In genomic region chr1:150236614-150236934, GRCh38 we compare ENCODE assay signal across 9 cellular contexts. TPM values are rescaled to one million over a fixed set of nuclear protein-coding genes. Genes with fewer than 3 reads are reported as not detected.
DNase-seq lines count a peak whose midpoint lies in the region; ATAC-seq and TF ChIP-seq lines count a peak whose summit lies in the region.
"Had no signal": no experiment of that assay in that cellular context is flagged by ENCODE, and none has a peak within 500 bp of the region (broad histone marks: within the 10 kb centered on the region; RNA-seq: fewer than 3 reads in every experiment).

No MANE protein-coding gene starts in this region.

- H3K9me3 ChIP-seq in left ventricle myocardium inferior (replicated peaks) (no peaks in the 10 kb centered on the region), breast epithelium (no peaks in the 10 kb centered on the region), mesodermal cell (ENCODE audit: control insufficient read depth, low read length) (no peaks in the 10 kb centered on the region), aorta (ENCODE audit: control insufficient read depth, low read length) (no peaks in the 10 kb centered on the region)

- H3K36me3 ChIP-seq in left ventricle myocardium inferior = no peaks in the 10 kb centered on the region
- no peaks in the 10 kb centered on the region for H3K36me3 ChIP-seq in breast epithelium
- peaks cover 4% of the 10 kb centered on the region for H3K36me3 ChIP-seq in mesodermal cell (ENCODE audit: control insufficient read depth, insufficient read depth, low read length)
- no peaks in the 10 kb centered on the region for H3K36me3 ChIP-seq in aorta (ENCODE audit: control insufficient read depth in 1 of 2, insufficient read depth in 2 of 2, low read length in 1 of 2)

- DNase-seq in left ventricle myocardium inferior = no peak
- DNase-seq in cardiac septum (ENCODE audit: low spot score) = no peak
- no peak for DNase-seq in breast epithelium (ENCODE audit: low spot score in 2 of 2)
- peak in 1 of 2 donors; percentile 15 for DNase-seq in aorta
- DNase-seq in NCI-H1092 (lab: John Stamatoyannopoulos, UW) = no peak
- no peak for DNase-seq in OCI-M1 (lab: John Stamatoyannopoulos, UW)
- no peak for DNase-seq in occipital lobe (lab: John Stamatoyannopoulos, UW)

- H3K27ac ChIP-seq in left ventricle myocardium inferior (replicated peaks) = peak overlapping the region; percentile 51
- no peak overlapping the region for H3K27ac ChIP-seq in breast epithelium
- peak overlapping the region; percentile 83 for H3K27ac ChIP-seq in mesodermal cell (ENCODE audit: low read depth, low read length, severe bottlenecking)
- no peak overlapping the region for H3K27ac ChIP-seq in aorta (ENCODE audit: low read depth in 1 of 2, low read length in 2 of 2)

- no peaks in the 10 kb centered on the region for H3K27me3 ChIP-seq in left ventricle myocardium inferior (ENCODE audit: low read depth)
- no peaks in the 10 kb centered on the region for H3K27me3 ChIP-seq in breast epithelium
- no peaks in the 10 kb centered on the region for H3K27me3 ChIP-seq in aorta (ENCODE audit: control insufficient read depth in 1 of 2, insufficient read depth in 2 of 2, low read length in 1 of 2)

- H3K4me3 ChIP-seq in left ventricle myocardium inferior = peak overlapping the region; percentile 99
- H3K4me3 ChIP-seq in breast epithelium = peak overlapping the region; percentile 64 to 97 (median 89)
- H3K4me3 ChIP-seq in mesodermal cell (ENCODE audit: extremely low read depth, insufficient read depth, low read length, poor library complexity, severe bottlenecking) = peak overlapping the region; percentile 96
- peak overlapping the region; percentile 32 to 61 for H3K4me3 ChIP-seq in aorta (ENCODE audit: low read length in 2 of 2)

- TF ChIP-seq CTCF in left ventricle myocardium inferior (IDR thresholded peaks at IDR 0.05; ENCODE audit: borderline replicate concordance) (no peak), breast epithelium (IDR thresholded peaks at IDR 0.05) (no peak)

- intact Hi-C loops in left ventricle myocardium inferior (cut with micrococcal nuclease) (no loop called here), cardiac septum (cut with DNase I) (loop anchor here (1.0 kb wide), 1 partner anchor 33 kb away; the partner anchor contains the start of gene APH1A), breast epithelium (cut with DNase I; ENCODE audit: low total_unique reads) (no loop called here), aorta (cut with DNase I) (no loop called here)

- H3K4me1 ChIP-seq in left ventricle myocardium inferior = peaks cover 34% of the 10 kb centered on the region
- no peaks in the 10 kb centered on the region for H3K4me1 ChIP-seq in breast epithelium
- no peaks in the 10 kb centered on the region for H3K4me1 ChIP-seq in mesodermal cell (ENCODE audit: control insufficient read depth, insufficient read depth, low read length, poor library complexity, severe bottlenecking)
- no peaks in the 10 kb centered on the region for H3K4me1 ChIP-seq in aorta (ENCODE audit: control insufficient read depth in 1 of 2, insufficient read depth in 2 of 2, low read length in 2 of 2)

- no peak for ATAC-seq in aorta (ENCODE audit: low FRiP score)

- no peak for TF ChIP-seq POLR2A in breast epithelium (IDR thresholded peaks at IDR 0.05)

- WGBS in mesodermal cell (ENCODE audit: insufficient coverage in 2 of 2), 2 experiments = 34 to 50% methylated on average over 5 of the region's 7 CpGs
- 14 to 15% methylated on average over 7 of the region's 7 CpGs for WGBS in aorta, 2 donors

RNA-seq across cellular contexts. Expression of gene ANP32E, which starts 0.7 kb away (rescaled TPM):
- total RNA-seq in left ventricle myocardium inferior (29.3 TPM), cardiac septum (55.3 TPM), breast epithelium (10 to 100 TPM; 16.5 to 21.6 (median 18.6) TPM), aorta (10 to 100 TPM; 32.9 to 37.1 TPM), occipital lobe (20.3 TPM)
- polyA plus RNA-seq in mesodermal cell (2013, experiment 1 of 2) = 54.4 TPM
- polyA plus RNA-seq in mesodermal cell (2013, experiment 2 of 2) = 74.9 TPM
- polyA plus RNA-seq in aorta = 10 to 100 TPM; 24.6 to 44.8 TPM

RNA-seq across cellular contexts. Expression of gene CA14, which starts 21.0 kb away (rescaled TPM):
- 3.1 TPM for total RNA-seq in left ventricle myocardium inferior
- 0.51 TPM for total RNA-seq in cardiac septum
- not detected for total RNA-seq in breast epithelium
- polyA plus RNA-seq in mesodermal cell (2013, experiment 1 of 2) = 36.2 TPM
- 34.8 TPM for polyA plus RNA-seq in mesodermal cell (2013, experiment 2 of 2)
- not detected for total RNA-seq in aorta
- not detected for polyA plus RNA-seq in aorta
- total RNA-seq in occipital lobe = 1.7 TPM
- total RNA-seq: activated T-cell treated with anti-CD3 and anti-CD28 coated beads, Interleukin-2, amount 50 U/mL, for 4 hours had no signal

RNA-seq across cellular contexts. Expression of gene APH1A, which starts 32.2 kb away (rescaled TPM):
- total RNA-seq in left ventricle myocardium inferior = 49.3 TPM
- total RNA-seq in cardiac septum = 57.3 TPM
- 100 to 1,000 TPM in 2 of 3 donors, 10 to 100 TPM in 1; 86.9 to 138 (median 104) TPM for total RNA-seq in breast epithelium
- polyA plus RNA-seq in mesodermal cell (2013, experiment 1 of 2) = 100 TPM
- 86.3 TPM for polyA plus RNA-seq in mesodermal cell (2013, experiment 2 of 2)
- 10 to 100 TPM; 69.9 to 82.9 TPM for total RNA-seq in aorta
- 10 to 100 TPM; 67.8 to 75.8 TPM for polyA plus RNA-seq in aorta
- 76.7 TPM for total RNA-seq in occipital lobe

RNA-seq across cellular contexts. Expression of gene C1orf54, which starts 36.0 kb away (rescaled TPM):
- total RNA-seq in left ventricle myocardium inferior (9.0 TPM), cardiac septum (11.9 TPM), breast epithelium (10 to 100 TPM in 2 of 3 donors, 1 to 10 TPM in 1; 9.4 to 24.3 (median 13.6) TPM), aorta (10 to 100 TPM; 33.0 to 34.9 TPM), occipital lobe (9.2 TPM)
- 26.6 TPM for polyA plus RNA-seq in mesodermal cell (2013, experiment 1 of 2)
- polyA plus RNA-seq in mesodermal cell (2013, experiment 2 of 2) = 24.1 TPM
- polyA plus RNA-seq in aorta = 100 to 1,000 TPM; 102 to 278 TPM

RNA-seq across cellular contexts. Expression of gene CIART, which starts 45.8 kb away (rescaled TPM):
- total RNA-seq in left ventricle myocardium inferior = 8.7 TPM
- total RNA-seq in cardiac septum = 10.0 TPM
- total RNA-seq in breast epithelium = 1 to 10 TPM; 2.6 to 7.4 (median 4.3) TPM
- 5.5 TPM for polyA plus RNA-seq in mesodermal cell (2013, experiment 1 of 2)
- polyA plus RNA-seq in mesodermal cell (2013, experiment 2 of 2) = 4.6 TPM
- total RNA-seq in aorta = 1 to 10 TPM; 3.0 to 6.6 TPM
- polyA plus RNA-seq in aorta = 10 to 100 TPM in 1 of 2 donors, 1 to 10 TPM in 1; 5.3 to 18.0 TPM
- total RNA-seq in occipital lobe = 2.5 TPM

Comparison
In these comparisons a context has a peak if more than half of its experiments do, and no peak if none do; other contexts are left out.
1. H3K27ac ChIP-seq: peak in left ventricle myocardium inferior (single experiment) and mesodermal cell (single experiment); none in breast epithelium (0 of 2) and aorta (0 of 2).
2. H3K4me3 ChIP-seq: peak in every context shown above with its lines; median percentile 99 in left ventricle myocardium inferior; 96 in mesodermal cell; 89 in breast epithelium; 46 in aorta.